18 cellular contexts compared by ENCODE assay signal in the genomic region with DNA sequence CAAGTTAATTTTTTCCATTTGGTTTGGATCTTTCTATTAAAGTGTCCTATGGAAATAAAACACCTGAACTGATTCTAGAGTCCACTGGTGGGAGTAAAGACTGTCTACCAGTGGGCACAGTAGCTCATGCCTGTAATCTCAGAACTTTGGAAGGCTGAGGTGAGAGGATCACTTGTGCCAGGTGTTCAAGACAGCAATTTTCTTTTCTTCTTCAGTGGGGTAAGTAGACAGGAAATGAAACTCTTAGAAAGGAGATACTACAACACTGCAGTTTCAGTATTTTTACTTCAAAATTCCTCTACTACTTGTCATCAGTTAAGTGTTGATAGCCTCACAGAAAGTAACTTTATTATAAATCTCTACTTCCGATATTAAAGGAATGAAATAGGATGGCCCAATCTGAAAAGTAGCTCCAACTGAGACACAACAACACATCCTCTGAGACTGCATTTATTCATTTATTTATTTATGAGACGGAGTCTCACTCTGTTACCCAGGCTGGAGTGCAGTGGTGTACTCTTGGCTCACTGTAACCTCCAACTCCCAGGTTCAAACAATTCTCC. TPM values are rescaled to one million over a fixed set of nuclear protein-coding genes. Genes with fewer than 3 reads are reported as not detected.
DNase-seq lines count a peak whose midpoint lies in the region; ATAC-seq, FAIRE-seq and TF ChIP-seq lines count a peak whose summit lies in the region.
"Had no signal": no experiment of that assay in that cellular context is flagged by ENCODE, and none has a peak within 500 bp of the region (broad histone marks: within the 10 kb centered on the region; RNA-seq: fewer than 3 reads in every experiment).

No MANE protein-coding gene starts in this region.

- H3K36me3 Mint-ChIP-seq in activated naive CD4-positive, alpha-beta T cell treated with anti-CD3 and anti-CD28 coated beads for 36 hours (ENCODE audit: low read depth): peaks cover 55% of the 10 kb centered on the region
- peaks cover 60% of the 10 kb centered on the region for H3K36me3 Mint-ChIP-seq in T-helper 2 cell treated with Interferon-gamma antibody and Interleukin-4, amounts not matched to agents 5 μg/mL and 100 μg/mL, for 36 hours (ENCODE audit: low read depth)

- H3K4me3 Mint-ChIP-seq in activated naive CD4-positive, alpha-beta T cell treated with anti-CD3 and anti-CD28 coated beads for 36 hours: no peak overlapping the region
- no peak overlapping the region for H3K4me3 Mint-ChIP-seq in T-helper 2 cell treated with Interferon-gamma antibody and Interleukin-4, amounts not matched to agents 5 μg/mL and 100 μg/mL, for 36 hours

- no peak for DNase-seq in activated naive CD4-positive, alpha-beta T cell treated with anti-CD3 and anti-CD28 coated beads for 36 hours
- no peak for DNase-seq in activated naive CD4-positive, alpha-beta T cell treated with anti-CD3 and anti-CD28 coated beads, Interleukin-2, amount 50 U/mL, for 16 hours
- DNase-seq in GM19239 (ENCODE audit: insufficient read length, low spot score) (no peak), osteoblast (ENCODE audit: insufficient read length, low spot score, missing footprints) (peak; percentile 63), cerebellar cortex (ENCODE audit: low spot score) (no peak)
- no peak for DNase-seq in T-helper 2 cell treated with Interferon-gamma antibody and Interleukin-4, amounts not matched to agents 5 μg/mL and 100 μg/mL, for 36 hours (ENCODE audit: low spot score)
- DNase-seq: AML-193; CD4-positive, alpha-beta memory T cell; DMS79 treated with DMSO at 0.1 percent for 48 hours; KBM-7; NCI-H1092 treated with DMSO at 0.1 percent for 48 hours; NCI-H1694; NCI-H446; NCI-H774 had no signal

- H3K27ac Mint-ChIP-seq in activated naive CD4-positive, alpha-beta T cell treated with anti-CD3 and anti-CD28 coated beads for 36 hours: peak overlapping the region; percentile 53
- H3K27ac Mint-ChIP-seq in T-helper 2 cell treated with Interferon-gamma antibody and Interleukin-4, amounts not matched to agents 5 μg/mL and 100 μg/mL, for 36 hours: peak overlapping the region; percentile 52

- H3K9me3 Mint-ChIP-seq in activated naive CD4-positive, alpha-beta T cell treated with anti-CD3 and anti-CD28 coated beads for 36 hours: no peaks in the 10 kb centered on the region
- no peaks in the 10 kb centered on the region for H3K9me3 Mint-ChIP-seq in T-helper 2 cell treated with Interferon-gamma antibody and Interleukin-4, amounts not matched to agents 5 μg/mL and 100 μg/mL, for 36 hours
- H3K9me3 Mint-ChIP-seq: CD4-positive, alpha-beta memory T cell had no signal

- intact Hi-C loops in activated naive CD4-positive, alpha-beta T cell treated with anti-CD3 and anti-CD28 coated beads for 36 hours (cut with micrococcal nuclease): no loop called here

- peaks cover 65% of the 10 kb centered on the region for H3K36me3 ChIP-seq in osteoblast (ENCODE audit: insufficient read depth, low read length)

- H3K27ac ChIP-seq in osteoblast (ENCODE audit: low read depth, low read length): no peak overlapping the region

- CTCF ChIA-PET in activated naive CD4-positive, alpha-beta T cell treated with anti-CD3 and anti-CD28 coated beads for 36 hours (lab: Charles Lee): no interaction called here

- peaks cover 2% of the 10 kb centered on the region for H4K20me1 ChIP-seq in osteoblast (ENCODE audit: insufficient read depth, low read length)

- H3K4me3 ChIP-seq in osteoblast (ENCODE audit: insufficient read depth, low read length): no peak overlapping the region

- no peaks in the 10 kb centered on the region for H3K27me3 ChIP-seq in osteoblast (ENCODE audit: insufficient read depth, low read length)

- H3K4me1 ChIP-seq in osteoblast (ENCODE audit: insufficient read depth, low read length): no peaks in the 10 kb centered on the region

- peaks cover 5% of the 10 kb centered on the region for H3K79me2 ChIP-seq in osteoblast (ENCODE audit: insufficient read depth, low read length)

- no peak overlapping the region for H2AFZ ChIP-seq in osteoblast (ENCODE audit: low read length)

- H3K9me3 ChIP-seq in osteoblast (ENCODE audit: low read depth, low read length): no peaks in the 10 kb centered on the region

- FAIRE-seq in GM19239 (lab: Jason Lieb, UNC): peak; percentile 89
- FAIRE-seq: G401.6, H54 had no signal

- no peak for TF ChIP-seq CTCF in osteoblast (IDR thresholded peaks at IDR 0.05; ENCODE audit: extremely low read depth, low read depth, low read length)

- H3K27me3 Mint-ChIP-seq in activated naive CD4-positive, alpha-beta T cell treated with anti-CD3 and anti-CD28 coated beads for 36 hours (ENCODE audit: low read depth): no peaks in the 10 kb centered on the region
- H3K27me3 Mint-ChIP-seq in T-helper 2 cell treated with Interferon-gamma antibody and Interleukin-4, amounts not matched to agents 5 μg/mL and 100 μg/mL, for 36 hours (ENCODE audit: low read depth): no peaks in the 10 kb centered on the region
- H3K27me3 Mint-ChIP-seq: CD4-positive, alpha-beta memory T cell had no signal

- H3K4me1 Mint-ChIP-seq in activated naive CD4-positive, alpha-beta T cell treated with anti-CD3 and anti-CD28 coated beads for 36 hours (ENCODE audit: low read depth): peaks cover 17% of the 10 kb centered on the region
- H3K4me1 Mint-ChIP-seq in T-helper 2 cell treated with Interferon-gamma antibody and Interleukin-4, amounts not matched to agents 5 μg/mL and 100 μg/mL, for 36 hours (ENCODE audit: low read depth): peaks cover 9% of the 10 kb centered on the region

- ATAC-seq in HG03108 (IDR thresholded peaks at IDR 0.05; ENCODE audit: unreplicated experiment): no peak
- ATAC-seq in GM18870 (IDR thresholded peaks at IDR 0.05; ENCODE audit: unreplicated experiment): no peak

- H3K4me2 ChIP-seq in osteoblast (ENCODE audit: insufficient read depth, low read length): no peak overlapping the region

RNA-seq across cellular contexts. Expression of a gene that starts 26.3 kb away (rescaled TPM):
- 100 to 1,000 TPM; 365 to 371 TPM for total RNA-seq in activated naive CD4-positive, alpha-beta T cell treated with anti-CD3 and anti-CD28 coated beads for 36 hours
- total RNA-seq in osteoblast: 24.2 and 33.7 TPM in 2 replicates

RNA-seq across cellular contexts. Expression of a gene that starts 48.8 kb away (rescaled TPM):
- 100 to 1,000 TPM; 213 to 222 TPM for total RNA-seq in activated naive CD4-positive, alpha-beta T cell treated with anti-CD3 and anti-CD28 coated beads for 36 hours
- 226 and 252 TPM in 2 replicates for total RNA-seq in osteoblast

RNA-seq across cellular contexts. Expression of a gene that starts 57.0 kb away (rescaled TPM):
- total RNA-seq in activated naive CD4-positive, alpha-beta T cell treated with anti-CD3 and anti-CD28 coated beads for 36 hours: 10 to 100 TPM; 11.8 to 12.2 TPM
- total RNA-seq in osteoblast: 2.1 and 2.2 TPM in 2 replicates

Comparison
In these comparisons a context has a peak if more than half of its experiments do, and no peak if none do; other contexts are left out.
1. RNA of a gene that starts 26.3 kb away (total RNA-seq): 365 to 371 TPM in activated naive CD4-positive, alpha-beta T cell treated with anti-CD3 and anti-CD28 coated beads for 36 hours; 24.2 to 33.7 TPM in osteoblast; every median in the first group is over 10 times any median in the second.